In genomic region chr22:44979154-44979553, GRCh38 we compare ENCODE assay signal across 14 cellular contexts. TPM values are rescaled to one million over a fixed set of nuclear protein-coding genes. Genes with fewer than 3 reads are reported as not detected.
DNase-seq lines count a peak whose midpoint lies in the region; ATAC-seq, FAIRE-seq and TF ChIP-seq lines count a peak whose summit lies in the region.
"Had no signal": no experiment of that assay in that cellular context is flagged by ENCODE, and none has a peak within 500 bp of the region (broad histone marks: within the 10 kb centered on the region; RNA-seq: fewer than 3 reads in every experiment).

No MANE protein-coding gene starts in this region.

- H3K4me3 Mint-ChIP-seq in H9: no peak overlapping the region
- H3K4me3 Mint-ChIP-seq: CD4-positive, alpha-beta memory T cell; HFFc6 had no signal

- H2BK20ac ChIP-seq in H9 (ENCODE audit: low read depth, low read length, poor library complexity, severe bottlenecking): no peak overlapping the region
- H2BK20ac ChIP-seq in H1 (ENCODE audit: low read length): no peak overlapping the region

- H3K4ac ChIP-seq in H9 (ENCODE audit: low read depth, low read length) (no peak overlapping the region), H1 (replicated peaks; ENCODE audit: insufficient read length, low read depth, low read length) (no peak overlapping the region)

- H3K56ac ChIP-seq in H9 (ENCODE audit: insufficient read length, low read depth, low read length) (no peak overlapping the region), H1 (replicated peaks; ENCODE audit: insufficient read length, low read depth, low read length) (no peak overlapping the region)

- peaks cover 33 to 57% of the 10 kb centered on the region in 2 experiments for H3K4me1 Mint-ChIP-seq in H9
- H3K4me1 Mint-ChIP-seq: CD4-positive, alpha-beta memory T cell had no signal

- TF ChIP-seq EP300 in H1 (IDR thresholded peaks at IDR 0.05; ENCODE audit: borderline replicate concordance in 1 of 2, low read depth in 2 of 2, low read length in 2 of 2): no peak

- H3K23ac ChIP-seq in H9 (ENCODE audit: insufficient read length, low read depth, low read length): no peak overlapping the region
- no peak overlapping the region for H3K23ac ChIP-seq in H1 (ENCODE audit: insufficient read length)

- H2AFZ ChIP-seq in H9 (ENCODE audit: low read length) (no peak overlapping the region), H1 (ENCODE audit: low read length) (no peak overlapping the region)

- peak in 1 of 2 experiments; percentile 27; a peak in 1 of 3 replicates for TF ChIP-seq POLR2A in H1 (IDR thresholded peaks at IDR 0.05; ENCODE audit: control extremely low read depth in 1 of 2, low read depth in 2 of 2, low read length in 2 of 2)

- peaks cover 0 to 6% (median 3%) of the 10 kb centered on the region in 4 experiments; a peak in 4 of 8 replicates for H3K36me3 ChIP-seq in H1 (ENCODE audit: control insufficient read depth in 2 of 4, insufficient read depth in 4 of 4, low read length in 3 of 4)
- H3K36me3 ChIP-seq: HAP-1 had no signal

- no peaks in the 10 kb centered on the region for H3K27me3 Mint-ChIP-seq in H9 (ENCODE audit: low read depth)

- peaks cover 2 to 30% (median 29%) of the 10 kb centered on the region in 3 experiments for H3K36me3 Mint-ChIP-seq in H9 (ENCODE audit: insufficient read depth in 1 of 3, low read depth in 3 of 3)
- H3K36me3 Mint-ChIP-seq: CD4-positive, alpha-beta memory T cell had no signal

- no peak overlapping the region for H2BK15ac ChIP-seq in H9 (ENCODE audit: low read depth, low read length)
- H2BK15ac ChIP-seq in H1 (ENCODE audit: low read length): no peak overlapping the region

- H3K4me3 ChIP-seq in H1 (ENCODE audit: extremely low read depth in 1 of 4, insufficient read depth in 2 of 4, low read depth in 3 of 4, low read length in 4 of 4): no peak overlapping the region
- H3K4me3 ChIP-seq: HAP-1 had no signal

- WGBS in H9 (ENCODE audit: extremely low coverage, insufficient read length, low lambda C conversion rate): no CpG with 5 or more reads among the region's 6 CpGs
- 79% methylated on average over 6 of the region's 6 CpGs; no CpG with 5 or more reads in 1 of the 2 experiments for WGBS in H1 (ENCODE audit: extremely low coverage in 1 of 2, insufficient coverage in 1 of 2, insufficient read length in 1 of 2, insufficient replicate concordance in 2 of 2, low coverage in 1 of 2, low lambda C conversion rate in 2 of 2, missing lambda C conversion rate in 1 of 2), 2 experiments

- peak overlapping the region in 2 of 3 experiments; percentile 49 to 69; a peak in 3 of 7 replicates for H3K27ac Mint-ChIP-seq in H9
- H3K27ac Mint-ChIP-seq: HFFc6 had no signal

- H4K91ac ChIP-seq in H9 (ENCODE audit: insufficient read length, low read depth, low read length): no peak overlapping the region
- H4K91ac ChIP-seq in H1 (replicated peaks; ENCODE audit: insufficient read length, low read length): no peak overlapping the region

- H3K14ac ChIP-seq in H9 (ENCODE audit: insufficient read depth, low read length) (no peak overlapping the region), H1 (ENCODE audit: insufficient read length) (no peak overlapping the region)

- TF ChIP-seq CTCF in H9 (conservative IDR thresholded peaks at IDR 0.05) (no peak), H1 (IDR thresholded peaks at IDR 0.05; ENCODE audit: control extremely low read depth in 1 of 3, insufficient read depth in 1 of 3, low read depth in 1 of 3, low read length in 3 of 3) (no peak), omental fat pad (IDR thresholded peaks at IDR 0.05) (no peak)

- peaks cover 2 to 4% of the 10 kb centered on the region in 2 experiments; a peak in 3 of 5 replicates for H3K9me3 Mint-ChIP-seq in H9

- no peak overlapping the region for H3T11ph ChIP-seq in H9 (ENCODE audit: low read length)

- H3K9ac ChIP-seq in H9 (ENCODE audit: extremely low read depth, insufficient read length, low read length) (no peak overlapping the region), H1 (replicated peaks in 1 of 4; ENCODE audit: extremely low read depth in 1 of 4, low read depth in 3 of 4, low read length in 3 of 4) (no peak overlapping the region)

- DNase-seq in H9 (no peak), H1 (ENCODE audit: low read depth in 1 of 2, low spot score in 2 of 2) (no peak), omental fat pad (ENCODE audit: low spot score) (no peak), ecto neural progenitor cell (ENCODE audit: low spot score) (no peak), NCI-H446 treated with DMSO at 0.1 percent for 48 hours (lab: John Stamatoyannopoulos, UW) (no peak)
- DNase-seq: Calu3; CD4-positive, alpha-beta memory T cell; DMS79 treated with DMSO at 0.1 percent for 48 hours; GF-D8; HFFc6 had no signal

- H4K5ac ChIP-seq in H9 (ENCODE audit: insufficient read length, low read depth, low read length) (no peak overlapping the region), H1 (ENCODE audit: insufficient read length, low read depth, low read length) (no peak overlapping the region)

- peaks cover 13% of the 10 kb centered on the region for H3K79me1 ChIP-seq in H9 (ENCODE audit: insufficient read depth, low read depth, low read length, poor library complexity, severe bottlenecking)
- H3K79me1 ChIP-seq in H1 (ENCODE audit: low read depth, low read length): peaks cover 29% of the 10 kb centered on the region

- H2BK120ac ChIP-seq in H9 (ENCODE audit: low read depth, low read length, poor library complexity, severe bottlenecking): no peak overlapping the region
- no peak overlapping the region for H2BK120ac ChIP-seq in H1 (replicated peaks; ENCODE audit: low read depth, low read length)

- H3K4me2 ChIP-seq in H9 (ENCODE audit: insufficient read depth, insufficient read length, low read length) (no peak overlapping the region), H1 (ENCODE audit: insufficient read depth in 1 of 2, low read depth in 2 of 2, low read length in 2 of 2) (no peak overlapping the region)

- H2AK5ac ChIP-seq in H9 (ENCODE audit: insufficient read length, low read length): no peak overlapping the region
- H2AK5ac ChIP-seq in H1 (ENCODE audit: low read depth, low read length): no peak overlapping the region

- CTCF ChIA-PET in H1 (lab: Charles Lee; ENCODE audit: partially characterized antibody): interaction anchor here (1.0 to 2.7 kb wide), 4 partner anchors 12 to 111 kb away, joined by 3 to 8 read pairs (median 4); no protein-coding TSS in a partner anchor

- H2BK5ac ChIP-seq in H9 (ENCODE audit: insufficient read length, low read length) (no peak overlapping the region), H1 (ENCODE audit: low read depth, low read length) (peak overlapping the region; percentile 60; the same call in 1 of the 2 replicates)

- H4K8ac ChIP-seq in H9 (replicated peaks; ENCODE audit: insufficient read length, low read depth, low read length) (no peak overlapping the region), H1 (ENCODE audit: extremely low read depth, insufficient read depth, low read length) (no peak overlapping the region; the same call in 1 of the 2 replicates)

- H3K9me3 ChIP-seq in H9 (ENCODE audit: control insufficient read depth, low read depth, low read length) (no peaks in the 10 kb centered on the region), H1 (ENCODE audit: insufficient read depth in 2 of 2, low read depth in 1 of 2, low read length in 1 of 2) (no peaks in the 10 kb centered on the region)
- H3K9me3 ChIP-seq: HAP-1 had no signal

- H3K4me1 ChIP-seq in H9 (ENCODE audit: insufficient read depth, low read length) (no peaks in the 10 kb centered on the region), H1 (replicated peaks in 1 of 4; ENCODE audit: control insufficient read depth in 3 of 4, insufficient read depth in 4 of 4, low read length in 3 of 4) (peaks cover 0 to 15% (median 8%) of the 10 kb centered on the region in 4 experiments; a peak in 3 of 7 replicates)
- H3K4me1 ChIP-seq: HAP-1 had no signal

- H3K27ac ChIP-seq in H9 (ENCODE audit: insufficient read length, low read depth, low read length) (no peak overlapping the region), H1 (ENCODE audit: low read depth, low read length) (no peak overlapping the region)

- ATAC-seq in omental fat pad (ENCODE audit: low FRiP score) (peak; percentile 36), HG02623 (IDR thresholded peaks at IDR 0.05; ENCODE audit: unreplicated experiment) (no peak)

- FAIRE-seq in H1 (lab: Jason Lieb, UNC): no peak
- FAIRE-seq: GM12892 had no signal

- no peak for TF ChIP-seq RAD21 in H1 (IDR thresholded peaks at IDR 0.05 in 1 of 2, conservative IDR thresholded peaks at IDR 0.05 in 1 of 2; ENCODE audit: low read depth in 2 of 2, low read length in 2 of 2)

- H3K27me3 ChIP-seq in H9 (ENCODE audit: insufficient read depth, low read length) (no peaks in the 10 kb centered on the region), H1 (replicated peaks in 1 of 4; ENCODE audit: control insufficient read depth in 3 of 4, extremely low read depth in 1 of 4, insufficient read depth in 3 of 4, low read length in 3 of 4) (no peaks in the 10 kb centered on the region)

- H2BK12ac ChIP-seq in H9 (ENCODE audit: insufficient read length, low read depth, low read length) (no peak overlapping the region), H1 (ENCODE audit: low read depth, low read length) (no peak overlapping the region)

- H4K20me1 ChIP-seq in H9 (ENCODE audit: control insufficient read depth, insufficient read depth, insufficient read length) (peaks cover 2% of the 10 kb centered on the region), H1 (replicated peaks in 1 of 2; ENCODE audit: control insufficient read depth in 1 of 2, insufficient read depth in 2 of 2, low read length in 2 of 2) (peaks cover 54 to 61% of the 10 kb centered on the region in 2 experiments)

- H3K23me2 ChIP-seq in H9 (ENCODE audit: insufficient read length, low read depth, low read length, poor library complexity, severe bottlenecking): no peaks in the 10 kb centered on the region
- peaks cover 5% of the 10 kb centered on the region; the same call in 1 of the 2 replicates for H3K23me2 ChIP-seq in H1 (ENCODE audit: low read depth, low read length)

- H3K18ac ChIP-seq in H9 (ENCODE audit: insufficient read length, low read depth, low read length) (no peak overlapping the region), H1 (ENCODE audit: extremely low read depth, low read length) (no peak overlapping the region)

- H3K79me2 ChIP-seq in H9 (ENCODE audit: insufficient read depth, low read length) (peaks cover 13% of the 10 kb centered on the region; the same call in 1 of the 2 replicates), H1 (ENCODE audit: control insufficient read depth in 1 of 2, insufficient read depth in 2 of 2, low read length in 2 of 2) (peaks cover 4 to 76% of the 10 kb centered on the region in 2 experiments)

- POLR2A ChIA-PET in H1 (lab: Charles Lee; ENCODE audit: partially characterized antibody): interaction anchor here (0.8 to 17.9 kb wide), 8 partner anchors 8 to 61 kb away, joined by 3 to 224 read pairs (median 5); partner anchors contain the start of gene PHF21B

RNA-seq across cellular contexts. Expression of gene PHF21B, which starts 30.7 kb away (rescaled TPM):
- 54.3 and 60.3 TPM in 2 replicates for total RNA-seq in H9 (2021)
- total RNA-seq in H1 (2021; fragmentation: NEBNext Ultra II Directional; extraction: Animal tissue kit (Norgen Biotek cat#: 25700)): 57.2 and 68.1 TPM in 2 replicates
- 19.3 and 24.7 TPM in 2 replicates for polyA plus RNA-seq in H1 (2011; rRNA removed)
- polyA plus RNA-seq in H1 (2011; cell fraction: cytosol; rRNA removed): 25.0 TPM
- polyA plus RNA-seq in H1 (2011; cell fraction: nucleus; rRNA removed): 90.7 TPM
- 21.1 to 32.7 TPM (median 27.9 TPM) in 4 replicates for polyA plus RNA-seq in H1 (2012, experiment 1 of 2)
- polyA plus RNA-seq in H1 (2012, experiment 2 of 2): 6.5 TPM
- 18.8 TPM for polyA plus RNA-seq in H1 (2013, experiment 1 of 2)
- polyA plus RNA-seq in H1 (2013, experiment 2 of 2): 14.5 TPM
- 41.2 and 52.3 TPM in 2 replicates for polyA minus RNA-seq in H1 (2011; rRNA and poly(A)+ RNA removed)
- polyA minus RNA-seq in H1 (2011; cell fraction: cytosol; rRNA and poly(A)+ RNA removed): 47.8 TPM
- 135 TPM for polyA minus RNA-seq in H1 (2011; cell fraction: nucleus; rRNA and poly(A)+ RNA removed)
- under 1 TPM in 1 of 4 donors, not detected in 3; 0.44 TPM for total RNA-seq in omental fat pad
- total RNA-seq: A172; Calu3; CD4-positive, alpha-beta memory T cell; HFFc6 had no signal
- polyA plus RNA-seq: CD4-positive, alpha-beta memory T cell had no signal

Comparison
In these comparisons a context has a peak if more than half of its experiments do, and no peak if none do; other contexts are left out.
1. RNA of gene PHF21B, which starts 30.7 kb away (total RNA-seq): 57.2 to 68.1 TPM in H1 and 54.3 to 60.3 TPM in H9; 0.44 TPM in omental fat pad; every median in the first group is over 10 times any median in the second.